20 cellular contexts compared by ENCODE assay signal in the genomic region with DNA sequence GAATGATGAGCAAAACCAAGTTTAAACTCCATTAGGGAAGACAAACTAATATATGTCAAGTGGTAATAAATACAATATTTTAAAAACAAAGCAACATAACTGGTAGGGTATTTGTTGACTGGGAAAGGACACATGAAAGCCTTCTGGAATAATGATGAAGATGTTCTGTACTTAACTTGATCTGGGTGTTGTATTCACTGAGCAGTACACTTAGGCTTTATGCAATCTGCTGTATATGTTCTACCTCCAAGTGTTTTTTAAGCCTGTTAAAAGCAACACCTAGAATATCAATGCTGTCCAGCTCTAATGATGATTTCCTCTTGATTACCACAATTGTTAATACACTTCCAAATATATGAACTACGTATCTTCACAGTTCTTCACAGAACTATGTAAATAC. TPM values are rescaled to one million over a fixed set of nuclear protein-coding genes. Genes with fewer than 3 reads are reported as not detected.
A peak's percentile ranks its signal among the peaks of the same experiment; 100 is the strongest.
DNase-seq lines count a peak whose midpoint lies in the region; ATAC-seq, FAIRE-seq and TF ChIP-seq lines count a peak whose summit lies in the region.
"Had no signal": no experiment of that assay in that cellular context is flagged by ENCODE, and none has a peak within 500 bp of the region (broad histone marks: within the 10 kb centered on the region; RNA-seq: fewer than 3 reads in every experiment).

No MANE protein-coding gene starts in this region.

- H3K79me2 ChIP-seq in keratinocyte (ENCODE audit: control insufficient read depth, insufficient read depth, low read length), result peaks cover 100% of the 10 kb centered on the region

- TF ChIP-seq EP300 in A549 (IDR thresholded peaks at IDR 0.05), result no peak

- intact Hi-C loops in CD4-positive, alpha-beta T cell (cut with DNase I, micrococcal nuclease), result no loop called here
- intact Hi-C loops in tibial artery (cut with DNase I; ENCODE audit: low total_unique reads), result no loop called here

- no peaks in the 10 kb centered on the region for H3K27me3 ChIP-seq in CD4-positive, alpha-beta T cell (ENCODE audit: control insufficient read depth, insufficient read depth, low read length)
- no peaks in the 10 kb centered on the region for H3K27me3 ChIP-seq in keratinocyte (ENCODE audit: control insufficient read depth, extremely low read depth, insufficient read depth, low read length)
- H3K27me3 ChIP-seq in tibial artery, result no peaks in the 10 kb centered on the region
- H3K27me3 ChIP-seq: BLaER1 had no signal

- TF ChIP-seq POLR2A in A549 (IDR thresholded peaks at IDR 0.05; ENCODE audit: low read length), result no peak

- H3K27ac ChIP-seq in A549 (no peak overlapping the region), keratinocyte (ENCODE audit: control insufficient read depth, insufficient read depth, low read length) (no peak overlapping the region), tibial artery (no peak overlapping the region)
- H3K27ac ChIP-seq in CD4-positive, alpha-beta T cell (ENCODE audit: low read depth, low read length), result no peak overlapping the region
- H3K27ac ChIP-seq: BLaER1, C4-2B had no signal

- peaks cover 58% of the 10 kb centered on the region for H3K36me3 Mint-ChIP-seq in CD4-positive, alpha-beta T cell (ENCODE audit: low read depth)

- H3K4me2 ChIP-seq in A549, result no peak overlapping the region
- H3K4me2 ChIP-seq in keratinocyte (ENCODE audit: control insufficient read depth, extremely low read depth, insufficient read depth, low read depth, low read length), result no peak overlapping the region
- H3K4me2 ChIP-seq: BLaER1, GM23338 had no signal

- H3K9me3 ChIP-seq in A549, result peaks cover 8% of the 10 kb centered on the region; the same call in 1 of the 3 replicates
- H3K9me3 ChIP-seq in CD4-positive, alpha-beta T cell (ENCODE audit: control insufficient read depth, low read length), result peaks cover 21% of the 10 kb centered on the region
- peaks cover 5% of the 10 kb centered on the region for H3K9me3 ChIP-seq in keratinocyte (ENCODE audit: control insufficient read depth, low read depth, low read length)
- peaks cover 0 to 13% (median 9%) of the 10 kb centered on the region in 3 donors for H3K9me3 ChIP-seq in tibial artery

- peaks cover 82% of the 10 kb centered on the region for H3K4me1 Mint-ChIP-seq in CD4-positive, alpha-beta T cell (ENCODE audit: low read depth)

- peaks cover 0 to 3% of the 10 kb centered on the region in 2 experiments for H3K36me3 ChIP-seq in keratinocyte (ENCODE audit: control insufficient read depth in 2 of 2, extremely low read depth in 1 of 2, insufficient read depth in 2 of 2, low read length in 2 of 2)
- H3K36me3 ChIP-seq in tibial artery, result no peaks in the 10 kb centered on the region

- H3K4me3 Mint-ChIP-seq in CD4-positive, alpha-beta T cell, result no peak overlapping the region
- H3K4me3 Mint-ChIP-seq: B cell, GM23338, H9 had no signal

- TF ChIP-seq CTCF in A549 (IDR thresholded peaks at IDR 0.05) (no peak), keratinocyte (optimal IDR thresholded peaks at IDR 0.05 in 1 of 3, IDR thresholded peaks at IDR 0.05 in 1 of 3, conservative IDR thresholded peaks at IDR 0.05 in 1 of 3; ENCODE audit: extremely low read depth in 1 of 3, insufficient read depth in 2 of 3, low read length in 3 of 3) (no peak), tibial artery (IDR thresholded peaks at IDR 0.05) (no peak)
- TF ChIP-seq CTCF in CD4-positive, alpha-beta T cell (IDR thresholded peaks at IDR 0.05), result no peak

- peak overlapping the region; percentile 11 for H3K27ac Mint-ChIP-seq in CD4-positive, alpha-beta T cell
- H3K27ac Mint-ChIP-seq: B cell, GM23338, H9 had no signal

- H3K9me3 Mint-ChIP-seq in CD4-positive, alpha-beta T cell, result peaks cover 21% of the 10 kb centered on the region

- H4K20me1 ChIP-seq in keratinocyte (ENCODE audit: control insufficient read depth, extremely low read depth, insufficient read depth, low read length), result peaks cover 27% of the 10 kb centered on the region

- H3K4me3 ChIP-seq in A549 (no peak overlapping the region), keratinocyte (ENCODE audit: control insufficient read depth in 2 of 3, extremely low read depth in 1 of 3, insufficient read depth in 2 of 3, low read depth in 1 of 3, low read length in 3 of 3) (no peak overlapping the region), tibial artery (no peak overlapping the region)
- H3K4me3 ChIP-seq: BLaER1, GM12878, GM23338 had no signal

- CTCF ChIA-PET in A549 (lab: Yijun Ruan, JAX), result no interaction called here
- CTCF ChIA-PET in CD4-positive, alpha-beta T cell (lab: Charles Lee), result no interaction called here

- no peak overlapping the region for H3K9ac ChIP-seq in keratinocyte (ENCODE audit: control insufficient read depth, extremely low read depth, insufficient read depth, low read length)
- H3K9ac ChIP-seq: BLaER1 had no signal

- H3K4me1 ChIP-seq in A549 (peaks cover 14% of the 10 kb centered on the region; the same call in 2 of the 3 replicates), keratinocyte (ENCODE audit: control insufficient read depth, extremely low read depth, insufficient read depth, low read length) (peaks cover 10% of the 10 kb centered on the region), tibial artery (peaks cover 0 to 41% (median 11%) of the 10 kb centered on the region in 4 donors)

- POLR2A ChIA-PET in A549 (lab: Yijun Ruan, JAX), result no interaction called here
- POLR2A ChIA-PET in CD4-positive, alpha-beta T cell (lab: Charles Lee), result no interaction called here

- DNase-seq in A549 (ENCODE audit: low read depth in 1 of 2, low spot score in 1 of 2) (no peak), keratinocyte (ENCODE audit: low read depth, low spot score) (no peak), tibial artery (no peak), D341Med (ENCODE audit: low spot score) (no peak)
- no peak for DNase-seq in CD4-positive, alpha-beta T cell
- DNase-seq: Calu3; CD4-positive, CD25-positive, alpha-beta regulatory T cell; COR-L47; DMS 273 treated with DMSO at 0.1 percent for 48 hours; DMS79; EL; GDM1; H9 had no signal

- FAIRE-seq in A549 (lab: Jason Lieb, UNC) (peak; percentile 28), keratinocyte (lab: Jason Lieb, UNC) (peak; percentile 59)
- FAIRE-seq: GM12878 had no signal

- no peak overlapping the region for H2AFZ ChIP-seq in keratinocyte (ENCODE audit: control insufficient read depth, low read length)
- H2AFZ ChIP-seq: GM23338 had no signal

- no peak for ATAC-seq in A549
- no peak for ATAC-seq in CD4-positive, alpha-beta T cell (ENCODE audit: poor library complexity)
- ATAC-seq in GM18867 (IDR thresholded peaks at IDR 0.05; ENCODE audit: unreplicated experiment), result no peak
- ATAC-seq: GM12878, GM23338, HCT116 had no signal

- dilution Hi-C loops in keratinocyte (cut with MboI; ENCODE audit: extremely low pct_ligation_motif_present, low sequenced_read_pairs), result no loop called here

- no peaks in the 10 kb centered on the region for H3K9me1 ChIP-seq in keratinocyte (ENCODE audit: control insufficient read depth, extremely low read depth, insufficient read depth, low read length)

- WGBS in A549 (ENCODE audit: missing lambda C conversion rate), result 91% methylated on average over 1 of the region's 1 CpG

- no peak for TF ChIP-seq RAD21 in A549 (conservative IDR thresholded peaks at IDR 0.05 in 1 of 2, IDR thresholded peaks at IDR 0.05 in 1 of 2)

- no peaks in the 10 kb centered on the region for H3K27me3 Mint-ChIP-seq in CD4-positive, alpha-beta T cell
- H3K27me3 Mint-ChIP-seq: B cell; CD4-positive, CD25-positive, alpha-beta regulatory T cell had no signal

TF ChIP-seq in A549, 52 proteins besides CTCF, POLR2A, EP300 and RAD21:
- TF ChIP-seq TP53 (CRISPR knock-in tag; IDR thresholded peaks at IDR 0.05) (no peak), PHF8 (IDR thresholded peaks at IDR 0.05; ENCODE audit: borderline replicate concordance, low read depth) (no peak), RFX5 (IDR thresholded peaks at IDR 0.05) (no peak), CBX2 (IDR thresholded peaks at IDR 0.05; ENCODE audit: borderline replicate concordance, low read depth) (no peak), SMC3 (IDR thresholded peaks at IDR 0.05) (no peak), GATA3 (IDR thresholded peaks at IDR 0.05; ENCODE audit: borderline replicate concordance) (no peak), CBX8 (IDR thresholded peaks at IDR 0.05) (no peak), EHF (CRISPR knock-in tag; IDR thresholded peaks at IDR 0.05) (no peak), FOSL2 (IDR thresholded peaks at IDR 0.05) (no peak), FOSL2 (CRISPR knock-in tag; IDR thresholded peaks at IDR 0.05) (no peak), PBX3 (IDR thresholded peaks at IDR 0.05) (no peak)
- TF ChIP-seq, protein P1, sequence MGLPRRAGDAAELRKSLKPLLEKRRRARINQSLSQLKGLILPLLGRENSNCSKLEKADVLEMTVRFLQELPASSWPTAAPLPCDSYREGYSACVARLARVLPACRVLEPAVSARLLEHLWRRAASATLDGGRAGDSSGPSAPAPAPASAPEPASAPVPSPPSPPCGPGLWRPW (IDR thresholded peaks at IDR 0.05), result no peak
TF ChIP-seq in A549: peak in this region for 0.

RNA-seq across cellular contexts. Expression of gene GSK3B, which starts 46.6 kb away (rescaled TPM):
- 49.8 and 55.8 TPM in 2 replicates for polyA plus RNA-seq in A549 (2011; rRNA removed)
- polyA plus RNA-seq in A549 (2012; cell fraction: cytosol; rRNA removed), result 14.9 and 17.9 TPM in 2 replicates
- 4.4 and 8.8 TPM in 2 replicates for polyA plus RNA-seq in A549 (2012; cell fraction: nucleus; rRNA removed)
- polyA plus RNA-seq in A549 (2017; fragmentation: RNase III; extraction: RNeasy Plus Mini Kit Qiagen cat#74134 plus additional on column Dnase treatment), result 26.4 to 30.0 TPM (median 26.7 TPM) in 3 replicates
- polyA minus RNA-seq in A549 (2011; rRNA and poly(A)+ RNA removed), result 104 and 106 TPM in 2 replicates
- total RNA-seq in CD4-positive, alpha-beta T cell, result 10 to 100 TPM; 27.9 to 29.1 TPM
- polyA plus RNA-seq in keratinocyte, result 62.0 to 73.3 TPM (median 68.5 TPM) in 3 replicates
- 10.7 TPM for polyA plus RNA-seq in keratinocyte (2011; ENCODE audit: low read depth)
- 44.5 and 70.9 TPM in 2 replicates for polyA plus RNA-seq in keratinocyte (2011; cell fraction: cytosol; rRNA removed)
- polyA plus RNA-seq in keratinocyte (2011; cell fraction: nucleus; rRNA removed), result 52.7 and 60.1 TPM in 2 replicates
- polyA plus RNA-seq in keratinocyte (2012; ENCODE audit: low replicate concordance), result 33.2 and 50.8 TPM in 2 replicates
- 122 to 165 TPM (median 142 TPM) in 3 replicates for polyA minus RNA-seq in keratinocyte
- polyA minus RNA-seq in keratinocyte (2011; cell fraction: cytosol; rRNA and poly(A)+ RNA removed), result 90.7 TPM
- 97.9 and 213 TPM in 2 replicates for polyA minus RNA-seq in keratinocyte (2011; cell fraction: nucleus; rRNA and poly(A)+ RNA removed)
